Comparison of ENCODE assay signal across 12 cellular contexts in the genomic region with DNA sequence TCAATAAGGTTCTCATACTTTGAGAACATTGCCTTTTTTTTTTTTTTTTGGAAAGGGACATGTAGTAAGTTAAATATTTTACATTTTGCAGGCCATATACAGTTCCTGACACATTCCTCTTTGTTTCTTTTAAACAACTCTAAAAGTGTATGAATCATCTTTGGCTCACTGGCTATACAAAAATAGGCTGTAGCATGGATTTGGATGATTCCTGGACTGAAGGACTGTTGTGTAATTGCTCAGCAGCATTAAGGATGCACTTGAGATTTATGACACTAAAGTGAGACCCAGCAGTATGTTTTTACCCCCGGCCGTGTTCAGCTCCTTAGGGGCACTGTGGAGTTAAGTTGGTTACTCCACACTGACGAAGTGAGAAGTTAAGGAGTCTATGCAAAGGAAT. TPM values are rescaled to one million over a fixed set of nuclear protein-coding genes. Genes with fewer than 3 reads are reported as not detected.
DNase-seq lines count a peak whose midpoint lies in the region; ATAC-seq and TF ChIP-seq lines count a peak whose summit lies in the region.
"Had no signal": no experiment of that assay in that cellular context is flagged by ENCODE, and none has a peak within 500 bp of the region (broad histone marks: within the 10 kb centered on the region; RNA-seq: fewer than 3 reads in every experiment).

No MANE protein-coding gene starts in this region.

- H3K27me3 ChIP-seq in gastroesophageal sphincter = no peaks in the 10 kb centered on the region
- H3K27me3 ChIP-seq: right lobe of liver had no signal

- no peaks in the 10 kb centered on the region for H3K9me3 ChIP-seq in gastroesophageal sphincter
- H3K9me3 ChIP-seq: A549, right lobe of liver had no signal

- peaks cover 0 to 10% (median 0%) of the 10 kb centered on the region in 3 donors for H3K4me1 ChIP-seq in gastroesophageal sphincter
- H3K4me1 ChIP-seq: right lobe of liver had no signal

- TF ChIP-seq CTCF in HFF-Myc (IDR thresholded peaks at IDR 0.05; ENCODE audit: low read depth, low read length, missing control alignments) = no peak
- TF ChIP-seq CTCF in gastroesophageal sphincter (IDR thresholded peaks at IDR 0.05) = no peak

- H3K4me3 ChIP-seq in HFF-Myc (replicated peaks; ENCODE audit: low read depth, low read length) (no peak overlapping the region), gastroesophageal sphincter (no peak overlapping the region)
- H3K4me3 ChIP-seq: A549, right lobe of liver had no signal

- DNase-seq in A172 (ENCODE audit: low spot score) = peak; percentile 68
- DNase-seq in HFF-Myc (ENCODE audit: extremely low read depth, low read depth) = peak; percentile 22
- peak; percentile 25 for DNase-seq in astrocyte of the hippocampus (ENCODE audit: low read depth, low spot score)
- DNase-seq in NCI-H1048 (lab: John Stamatoyannopoulos, UW) = no peak
- DNase-seq in DMS 273 (lab: John Stamatoyannopoulos, UW; ENCODE audit: unreplicated experiment) = no peak
- no peak for DNase-seq in NCI-H1694 treated with DMSO at 0.1 percent for 48 hours (lab: John Stamatoyannopoulos, UW)
- DNase-seq: NCI-H526, right lobe of liver had no signal

- TF ChIP-seq EP300 in gastroesophageal sphincter (IDR thresholded peaks at IDR 0.05) = no peak

- 16 to 34% methylated on average over 3 of the region's 3 CpGs for WGBS in gastroesophageal sphincter (ENCODE audit: low coverage in 1 of 2), 2 donors

- peaks cover 0 to 54% of the 10 kb centered on the region in 2 donors for H3K36me3 ChIP-seq in gastroesophageal sphincter

- H3K27ac ChIP-seq in gastroesophageal sphincter = peak overlapping the region; percentile 55 to 63 (median 59)
- H3K27ac ChIP-seq: A549, right lobe of liver had no signal

- TF ChIP-seq POLR2A in gastroesophageal sphincter (IDR thresholded peaks at IDR 0.05) = no peak

- peak; percentile 48 for ATAC-seq in gastroesophageal sphincter
- ATAC-seq in HG03460 (IDR thresholded peaks at IDR 0.05; ENCODE audit: unreplicated experiment) = no peak
- ATAC-seq: A549, right lobe of liver, Right ventricle myocardium inferior had no signal

RNA-seq across cellular contexts. Expression of a gene that starts 41.3 kb away (rescaled TPM):
- 29.4 and 40.9 TPM in 2 replicates for total RNA-seq in A172 (2014; rRNA removed; shearing (Covaris generic))
- total RNA-seq in gastroesophageal sphincter = 10 to 100 TPM; 33.7 to 79.7 (median 42.6) TPM

Comparison
In these comparisons a context has a peak if more than half of its experiments do, and no peak if none do; other contexts are left out.
1. DNase-seq: peak in A172 (single experiment), HFF-Myc (single experiment) and astrocyte of the hippocampus (single experiment); none in NCI-H1048 (single experiment), DMS 273 (single experiment) and NCI-H1694 treated with DMSO at 0.1 percent for 48 hours (single experiment).